ENCODE assay signal across 8 cellular contexts in the genomic region with DNA sequence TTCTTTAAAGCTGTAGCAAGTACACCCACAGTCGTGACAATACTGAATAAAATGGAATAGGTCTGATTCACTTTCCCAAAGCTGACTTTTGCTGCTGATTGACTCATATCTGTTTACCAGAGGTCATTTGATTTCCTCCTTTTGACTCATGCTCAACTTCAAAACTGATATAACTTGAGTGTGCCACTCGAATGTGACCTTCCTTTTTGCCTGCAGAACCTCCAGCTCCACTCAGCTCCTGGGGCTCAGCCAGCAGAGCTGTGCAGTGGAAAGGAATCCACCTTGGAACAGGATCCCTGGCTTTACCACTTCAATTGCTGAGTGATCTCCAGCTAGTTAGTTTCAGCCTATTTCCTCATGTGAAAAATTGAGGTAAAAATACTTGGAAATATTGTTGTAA.
DNase-seq lines count a peak whose midpoint lies in the region; ATAC-seq and TF ChIP-seq lines count a peak whose summit lies in the region.

No MANE protein-coding gene starts in this region.

- peak; percentile 10 to 38 for DNase-seq in NOMO-1 (lab: John Stamatoyannopoulos, UW; ENCODE audit: unreplicated experiment in 2 of 2)
- no peak for DNase-seq in NOMO-1 treated with dmso at 0.1 percent for 144 hours (lab: John Stamatoyannopoulos, UW; ENCODE audit: unreplicated experiment)
- DNase-seq in RKO (ENCODE audit: low spot score) = peak; percentile 90
- DNase-seq in left ventricle myocardium superior = peak; percentile 89
- no peak for DNase-seq in NCI-H146 treated with DMSO at 0.1 percent for 48 hours (lab: John Stamatoyannopoulos, UW; ENCODE audit: unreplicated experiment)
- no peak for DNase-seq in HEK293T (ENCODE audit: extremely low spot score)
- DNase-seq in activated gamma-delta T cell (lab: John Stamatoyannopoulos, UW) = no peak

- CTCF ChIA-PET in HEK293T (lab: Yijun Ruan, JAX) = no interaction called here

- intact Hi-C loops in left ventricle myocardium superior (cut with micrococcal nuclease) = loop anchor here (2.0 to 10.0 kb wide), 3 partner anchors 38 to 80 kb away; no protein-coding TSS in a partner anchor

- peak; percentile 66 for ATAC-seq in HG02642 (IDR thresholded peaks at IDR 0.05; ENCODE audit: poor library complexity, unreplicated experiment)
- ATAC-seq in left ventricle myocardium superior = peak; percentile 91

- POLR2A ChIA-PET in HEK293T (lab: Yijun Ruan, JAX) = no interaction called here

TF ChIP-seq in HEK293T, 16 proteins besides CTCF, POLR2A, EP300 and RAD21:
- TF ChIP-seq LEF1 (IDR thresholded peaks at IDR 0.05; ENCODE audit: borderline replicate concordance) (no peak), SP1 (IDR thresholded peaks at IDR 0.05) (no peak), FOXK2 (IDR thresholded peaks at IDR 0.05) (no peak), FOXA1 (IDR thresholded peaks at IDR 0.05) (no peak), NFRKB (IDR thresholded peaks at IDR 0.05) (no peak), HDGF (IDR thresholded peaks at IDR 0.05; ENCODE audit: borderline replicate concordance) (no peak), BHLHE40 (IDR thresholded peaks at IDR 0.05; ENCODE audit: borderline replicate concordance) (no peak), L3MBTL2 (conservative IDR thresholded peaks at IDR 0.05) (no peak), FOXM1 (IDR thresholded peaks at IDR 0.05; ENCODE audit: borderline replicate concordance) (no peak), SUZ12 (IDR thresholded peaks at IDR 0.05) (no peak), ARNT (IDR thresholded peaks at IDR 0.05) (no peak)

Comparison
In these comparisons a context has a peak if more than half of its experiments do, and no peak if none do; other contexts are left out.
1. DNase-seq: peak in NOMO-1 (2 of 2), RKO (single experiment) and left ventricle myocardium superior (single experiment); none in NOMO-1 treated with dmso at 0.1 percent for 144 hours (single experiment), NCI-H146 treated with DMSO at 0.1 percent for 48 hours (single experiment), HEK293T (single experiment) and activated gamma-delta T cell (single experiment).